ENCODE assay signal across 12 cellular contexts in the genomic region with DNA sequence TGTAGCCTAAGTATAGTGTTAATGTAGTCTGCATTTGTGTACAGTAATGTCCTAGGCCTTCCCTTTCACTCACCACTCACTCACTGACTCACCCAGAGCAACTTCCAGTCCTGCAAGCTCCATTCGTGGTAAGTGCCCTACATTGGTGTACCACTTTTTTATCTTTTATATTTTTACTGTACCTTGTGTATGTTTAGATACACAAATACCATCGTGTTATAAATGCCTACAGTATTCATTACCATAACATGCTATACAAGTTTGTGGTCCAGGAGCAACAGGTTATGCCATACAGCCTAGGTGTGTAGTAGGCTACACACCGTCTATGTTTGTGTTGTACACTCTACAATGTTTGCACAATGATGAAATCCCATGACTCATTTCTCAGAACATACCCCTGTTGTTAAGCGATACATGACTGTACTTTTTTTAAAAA. TPM values are rescaled to one million over a fixed set of nuclear protein-coding genes. Genes with fewer than 3 reads are reported as not detected.
A peak's percentile ranks its signal among the peaks of the same experiment; 100 is the strongest.
DNase-seq lines count a peak whose midpoint lies in the region; ATAC-seq and TF ChIP-seq lines count a peak whose summit lies in the region.
"Had no signal": no experiment of that assay in that cellular context is flagged by ENCODE, and none has a peak within 500 bp of the region (broad histone marks: within the 10 kb centered on the region; RNA-seq: fewer than 3 reads in every experiment).

No MANE protein-coding gene starts in this region.

- H3K4me3 ChIP-seq in breast epithelium: no peak overlapping the region
- no peak overlapping the region for H3K4me3 ChIP-seq in fibroblast of villous mesenchyme (ENCODE audit: low read depth, low read length)
- H3K4me3 ChIP-seq in upper lobe of right lung: no peak overlapping the region
- H3K4me3 ChIP-seq: BLaER1 treated with 17β-estradiol and CSF1 and Interleukin-3, amounts not matched to agents 10 nM and 100 nM; left ventricle myocardium inferior; prostate gland had no signal

- H3K4me1 ChIP-seq in breast epithelium (no peaks in the 10 kb centered on the region), upper lobe of right lung (no peaks in the 10 kb centered on the region)
- H3K4me1 ChIP-seq: BLaER1 treated with 17β-estradiol and CSF1 and Interleukin-3, amounts not matched to agents 10 nM and 100 nM; left ventricle myocardium inferior; prostate gland had no signal

- no peak overlapping the region for H3K27ac ChIP-seq in breast epithelium
- no peak overlapping the region for H3K27ac ChIP-seq in upper lobe of right lung
- H3K27ac ChIP-seq: BLaER1 treated with 17β-estradiol and CSF1 and Interleukin-3, amounts not matched to agents 10 nM and 100 nM; left ventricle myocardium inferior; prostate gland had no signal

- no peak for TF ChIP-seq POLR2A in breast epithelium (IDR thresholded peaks at IDR 0.05)

- no TSS peak for BruUV-seq in MCF 10A (replicated peaks; lab: Mats Ljungman, UMichigan)

- H3K4me3 Mint-ChIP-seq in MCF 10A (ENCODE audit: unreplicated experiment): no peak overlapping the region
- H3K4me3 Mint-ChIP-seq in endothelial cell (ENCODE audit: unreplicated experiment): no peak overlapping the region

- H3K27ac Mint-ChIP-seq in MCF 10A (ENCODE audit: low read depth, unreplicated experiment) (peak overlapping the region; percentile 35), endothelial cell (ENCODE audit: unreplicated experiment) (no peak overlapping the region)

- H3K9me3 Mint-ChIP-seq in MCF 10A (ENCODE audit: unreplicated experiment): no peaks in the 10 kb centered on the region
- H3K9me3 Mint-ChIP-seq in endothelial cell (ENCODE audit: unreplicated experiment): no peaks in the 10 kb centered on the region

- ATAC-seq in SK-N-SH treated with all-trans-retinoic acid at 6 μM for 48 hours (peak; percentile 67), upper lobe of right lung (peak; percentile 92), GM18502 (IDR thresholded peaks at IDR 0.05; ENCODE audit: poor library complexity, unreplicated experiment) (no peak)

- H3K9me3 ChIP-seq in breast epithelium: no peaks in the 10 kb centered on the region
- H3K9me3 ChIP-seq in upper lobe of right lung: no peaks in the 10 kb centered on the region
- H3K9me3 ChIP-seq: BLaER1 treated with 17β-estradiol and CSF1 and Interleukin-3, amounts not matched to agents 10 nM and 100 nM; left ventricle myocardium inferior; prostate gland had no signal

- H3K4me1 Mint-ChIP-seq in MCF 10A (ENCODE audit: insufficient read depth, unreplicated experiment) (peaks cover 8% of the 10 kb centered on the region), endothelial cell (ENCODE audit: unreplicated experiment) (peaks cover 15% of the 10 kb centered on the region)

- intact Hi-C loops in MCF 10A (cut with micrococcal nuclease) (no loop called here), breast epithelium (cut with DNase I; ENCODE audit: low total_unique reads) (no loop called here), upper lobe of right lung (cut with DNase I) (no loop called here)

- H3K36me3 Mint-ChIP-seq in MCF 10A (ENCODE audit: insufficient read depth, unreplicated experiment) (no peaks in the 10 kb centered on the region), endothelial cell (ENCODE audit: low read depth, unreplicated experiment) (no peaks in the 10 kb centered on the region)

- POLR2A ChIA-PET in MCF 10A (lab: Yijun Ruan, JAX): interaction anchor here (1.1 to 3.2 kb wide), 5 partner anchors 10 to 18 kb away, joined by 3 to 19 read pairs (median 4); no protein-coding TSS in a partner anchor

- no peaks in the 10 kb centered on the region for H3K27me3 ChIP-seq in breast epithelium
- no peaks in the 10 kb centered on the region for H3K27me3 ChIP-seq in upper lobe of right lung
- H3K27me3 ChIP-seq: BLaER1 treated with 17β-estradiol and CSF1 and Interleukin-3, amounts not matched to agents 10 nM and 100 nM had no signal

- TF ChIP-seq CTCF in MCF 10A (IDR thresholded peaks at IDR 0.05; ENCODE audit: unreplicated experiment): no peak
- TF ChIP-seq CTCF in breast epithelium (IDR thresholded peaks at IDR 0.05): no peak
- TF ChIP-seq CTCF in fibroblast of villous mesenchyme (IDR thresholded peaks at IDR 0.05; ENCODE audit: insufficient read depth, low read depth, low read length): no peak
- no peak for TF ChIP-seq CTCF in upper lobe of right lung (IDR thresholded peaks at IDR 0.05)
- TF ChIP-seq CTCF in endothelial cell (IDR thresholded peaks at IDR 0.05; ENCODE audit: unreplicated experiment): no peak

- no peaks in the 10 kb centered on the region for H3K27me3 Mint-ChIP-seq in MCF 10A (ENCODE audit: insufficient read depth, unreplicated experiment)
- H3K27me3 Mint-ChIP-seq in endothelial cell (ENCODE audit: unreplicated experiment): no peaks in the 10 kb centered on the region

- peak; percentile 87 for DNase-seq in MCF 10A (ENCODE audit: unreplicated experiment)
- no peak for DNase-seq in breast epithelium (ENCODE audit: low spot score in 2 of 2)
- DNase-seq in fibroblast of villous mesenchyme (ENCODE audit: low read depth): peak; percentile 60
- DNase-seq in upper lobe of right lung: no peak
- no peak for DNase-seq in NCI-H510A treated with DMSO at 0.1 percent for 48 hours (lab: John Stamatoyannopoulos, UW)
- DNase-seq in endothelial cell (ENCODE audit: low spot score): no peak
- DNase-seq: KBM-7, left ventricle myocardium inferior had no signal

- CTCF ChIA-PET in MCF 10A (lab: Yijun Ruan, JAX): no interaction called here

- H3K36me3 ChIP-seq in breast epithelium (no peaks in the 10 kb centered on the region), upper lobe of right lung (no peaks in the 10 kb centered on the region)
- H3K36me3 ChIP-seq: BLaER1 treated with 17β-estradiol and CSF1 and Interleukin-3, amounts not matched to agents 10 nM and 100 nM; left ventricle myocardium inferior; prostate gland had no signal

TF ChIP-seq in SK-N-SH treated with all-trans-retinoic acid at 6 μM for 48 hours, 23 proteins besides CTCF, POLR2A, EP300 and RAD21:
- TF ChIP-seq SNAI2 (CRISPR knock-in tag; IDR thresholded peaks at IDR 0.05) (no peak), ISL1 (CRISPR knock-in tag; IDR thresholded peaks at IDR 0.05) (no peak), RARB (CRISPR knock-in tag; IDR thresholded peaks at IDR 0.05) (no peak), GLIS3 (CRISPR knock-in tag; IDR thresholded peaks at IDR 0.05) (no peak), ZFP30 (CRISPR knock-in tag; IDR thresholded peaks at IDR 0.05) (no peak), ZNF70 (CRISPR knock-in tag; IDR thresholded peaks at IDR 0.05) (no peak), ZFP3 (CRISPR knock-in tag; IDR thresholded peaks at IDR 0.05) (no peak), BACH2 (CRISPR knock-in tag; IDR thresholded peaks at IDR 0.05; ENCODE audit: borderline replicate concordance) (no peak), ESRRG (CRISPR knock-in tag; IDR thresholded peaks at IDR 0.05) (no peak), ARNTL (CRISPR knock-in tag; IDR thresholded peaks at IDR 0.05; ENCODE audit: borderline replicate concordance, low read depth) (no peak), ZNF8 (CRISPR knock-in tag; IDR thresholded peaks at IDR 0.05) (no peak)
- TF ChIP-seq, protein P1, sequence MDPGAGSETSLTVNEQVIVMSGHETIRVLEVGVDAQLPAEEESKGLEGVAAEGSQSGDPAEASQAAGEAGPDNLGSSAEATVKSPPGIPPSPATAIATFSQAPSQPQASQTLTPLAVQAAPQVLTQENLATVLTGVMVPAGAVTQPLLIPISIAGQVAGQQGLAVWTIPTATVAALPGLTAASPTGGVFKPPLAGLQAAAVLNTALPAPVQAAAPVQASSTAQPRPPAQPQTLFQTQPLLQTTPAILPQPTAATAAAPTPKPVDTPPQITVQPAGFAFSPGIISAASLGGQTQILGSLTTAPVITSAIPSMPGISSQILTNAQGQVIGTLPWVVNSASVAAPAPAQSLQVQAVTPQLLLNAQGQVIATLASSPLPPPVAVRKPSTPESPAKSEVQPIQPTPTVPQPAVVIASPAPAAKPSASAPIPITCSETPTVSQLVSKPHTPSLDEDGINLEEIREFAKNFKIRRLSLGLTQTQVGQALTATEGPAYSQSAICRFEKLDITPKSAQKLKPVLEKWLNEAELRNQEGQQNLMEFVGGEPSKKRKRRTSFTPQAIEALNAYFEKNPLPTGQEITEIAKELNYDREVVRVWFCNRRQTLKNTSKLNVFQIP (CRISPR knock-in tag; IDR thresholded peaks at IDR 0.05; ENCODE audit: borderline replicate concordance, low read depth): no peak

RNA-seq across cellular contexts. Expression of a gene that starts 15.4 kb away (rescaled TPM):
- 18.5 and 19.8 TPM in 2 replicates for total RNA-seq in MCF 10A (2022)
- 10 to 100 TPM in 2 of 3 donors, 1 to 10 TPM in 1; 1.9 to 17.7 (median 12.8) TPM for total RNA-seq in breast epithelium
- total RNA-seq in fibroblast of villous mesenchyme: 46.1 and 50.5 TPM in 2 replicates
- total RNA-seq in upper lobe of right lung: 6.9 TPM
- 21.8 TPM for total RNA-seq in endothelial cell (ENCODE audit: unreplicated experiment)

Comparison
In these comparisons a context has a peak if more than half of its experiments do, and no peak if none do; other contexts are left out.
1. DNase-seq: peak in MCF 10A (single experiment) and fibroblast of villous mesenchyme (single experiment); none in breast epithelium (0 of 2), upper lobe of right lung (single experiment), NCI-H510A treated with DMSO at 0.1 percent for 48 hours (single experiment) and endothelial cell (single experiment).